25 cellular contexts compared by ENCODE assay signal in the genomic region with DNA sequence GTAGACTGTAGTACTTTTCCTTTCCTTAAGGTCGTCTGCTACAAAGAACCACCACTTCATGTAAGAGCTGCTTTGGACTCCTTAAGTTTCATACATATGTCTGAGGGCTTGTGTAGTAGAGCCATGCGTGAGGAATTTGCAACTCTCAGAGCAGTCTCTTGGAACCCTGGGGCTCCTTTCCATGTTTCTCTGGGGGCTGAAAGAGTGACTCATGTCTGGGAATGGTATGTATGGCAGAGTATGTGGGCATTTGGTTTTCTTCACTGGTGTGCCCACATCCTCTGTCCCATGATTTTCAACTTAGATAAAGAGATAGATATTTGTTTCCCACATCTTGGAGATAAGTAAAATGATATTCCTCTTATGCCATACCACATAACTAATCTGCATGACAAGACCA. TPM values are rescaled to one million over a fixed set of nuclear protein-coding genes. Genes with fewer than 3 reads are reported as not detected.
DNase-seq lines count a peak whose midpoint lies in the region; ATAC-seq and TF ChIP-seq lines count a peak whose summit lies in the region.
"Had no signal": no experiment of that assay in that cellular context is flagged by ENCODE, and none has a peak within 500 bp of the region (broad histone marks: within the 10 kb centered on the region; RNA-seq: fewer than 3 reads in every experiment).

No MANE protein-coding gene starts in this region.

- no peak for TF ChIP-seq CTCF in foreskin fibroblast (IDR thresholded peaks at IDR 0.05; ENCODE audit: low read depth, low read length)

- H3K27ac Mint-ChIP-seq in activated T-cell treated with anti-CD3 and anti-CD28 coated beads, Interleukin-2, amount 50 U/mL, for 24 hours = peak overlapping the region; percentile 62
- H3K27ac Mint-ChIP-seq in activated T-cell treated with anti-CD3 and anti-CD28 coated beads, Interleukin-2, amount 50 U/mL, for 72 hours = no peak overlapping the region
- H3K27ac Mint-ChIP-seq: activated CD4-positive, alpha-beta T cell treated with anti-CD3 and anti-CD28 coated beads, Interleukin-2, amount 10 ng/mL, durations not matched to agents 7 days and 5 days; mesothelial cell of epicardium; nephron progenitor cell had no signal

- no peaks in the 10 kb centered on the region for H3K4me1 Mint-ChIP-seq in activated T-cell treated with anti-CD3 and anti-CD28 coated beads, Interleukin-2, amount 50 U/mL, for 24 hours (ENCODE audit: low read depth)
- H3K4me1 Mint-ChIP-seq in activated T-cell treated with anti-CD3 and anti-CD28 coated beads, Interleukin-2, amount 50 U/mL, for 72 hours (ENCODE audit: low read depth) = no peaks in the 10 kb centered on the region
- H3K4me1 Mint-ChIP-seq: activated CD4-positive, alpha-beta T cell treated with anti-CD3 and anti-CD28 coated beads, Interleukin-2, amount 10 ng/mL, durations not matched to agents 7 days and 5 days; mesothelial cell of epicardium; nephron progenitor cell; T-cell had no signal

- no peaks in the 10 kb centered on the region for H3K27me3 Mint-ChIP-seq in activated T-cell treated with anti-CD3 and anti-CD28 coated beads, Interleukin-2, amount 50 U/mL, for 24 hours
- no peaks in the 10 kb centered on the region for H3K27me3 Mint-ChIP-seq in activated T-cell treated with anti-CD3 and anti-CD28 coated beads, Interleukin-2, amount 50 U/mL, for 72 hours (ENCODE audit: low read depth)
- H3K27me3 Mint-ChIP-seq: activated CD4-positive, alpha-beta T cell treated with anti-CD3 and anti-CD28 coated beads, Interleukin-2, amount 10 ng/mL, durations not matched to agents 7 days and 5 days; T-cell had no signal

- H3K4me3 ChIP-seq in foreskin fibroblast (ENCODE audit: low read depth in 1 of 2, low read length in 2 of 2) = no peak overlapping the region
- H3K4me3 ChIP-seq: K562, prostate gland had no signal

- H3K36me3 Mint-ChIP-seq in activated T-cell treated with anti-CD3 and anti-CD28 coated beads, Interleukin-2, amount 50 U/mL, for 24 hours (ENCODE audit: low read depth) = peaks cover 91% of the 10 kb centered on the region
- peaks cover 7 to 35% of the 10 kb centered on the region in 2 donors for H3K36me3 Mint-ChIP-seq in activated T-cell treated with anti-CD3 and anti-CD28 coated beads, Interleukin-2, amount 50 U/mL, for 72 hours (ENCODE audit: insufficient read depth in 2 of 2)

- DNase-seq in activated T-cell treated with anti-CD3 and anti-CD28 coated beads, Interleukin-2, amount 50 U/mL, for 24 hours = no peak
- DNase-seq in activated T-cell treated with anti-CD3 and anti-CD28 coated beads, Interleukin-2, amount 50 U/mL, for 72 hours = no peak
- DNase-seq in SW480 (ENCODE audit: low spot score) (peak; percentile 42), foreskin fibroblast (peak; percentile 40 to 55), renal cortical epithelial cell (ENCODE audit: low read depth) (peak; percentile 16), NCI-H187 (lab: John Stamatoyannopoulos, UW) (no peak)
- DNase-seq in activated CD8-positive, alpha-beta memory T cell treated with anti-CD3 and anti-CD28 coated beads, Interleukin-2, amount 50 U/mL, for 48 hours = no peak
- DNase-seq: activated CD4-positive, alpha-beta T cell treated with anti-CD3 and anti-CD28 coated beads, Interleukin-2, amount 10 ng/mL, durations not matched to agents 7 days and 5 days; activated gamma-delta T cell treated with Interleukin-2 at 50 U/mL for 16 hours; anterior cingulate cortex; GF-D8; left cardiac atrium; NCI-H1048; NCI-H2107; NCI-H524 treated with DMSO at 0.1 percent for 48 hours; nephron progenitor cell; small intestine; stimulated activated CD4-positive, alpha-beta T cell treated with anti-CD3 and anti-CD28 coated beads, Interleukin-4, amount 100 ng/mL, for 4 hours; T-cell had no signal

- no peak overlapping the region for H3K4me3 Mint-ChIP-seq in activated T-cell treated with anti-CD3 and anti-CD28 coated beads, Interleukin-2, amount 50 U/mL, for 24 hours
- no peak overlapping the region for H3K4me3 Mint-ChIP-seq in activated T-cell treated with anti-CD3 and anti-CD28 coated beads, Interleukin-2, amount 50 U/mL, for 72 hours
- H3K4me3 Mint-ChIP-seq: activated CD4-positive, alpha-beta T cell treated with anti-CD3 and anti-CD28 coated beads, Interleukin-2, amount 10 ng/mL, durations not matched to agents 7 days and 5 days; mesothelial cell of epicardium; nephron progenitor cell; T-cell had no signal

- no peak for ATAC-seq in activated T-cell treated with anti-CD3 and anti-CD28 coated beads, Interleukin-2, amount 50 U/mL, for 72 hours (replicated peaks in 1 of 2)
- ATAC-seq in HG03432 (IDR thresholded peaks at IDR 0.05; ENCODE audit: unreplicated experiment) = no peak
- ATAC-seq: HCT116, K562, left cardiac atrium, Right ventricle myocardium inferior, T-cell had no signal

- H3K9me3 Mint-ChIP-seq in activated T-cell treated with anti-CD3 and anti-CD28 coated beads, Interleukin-2, amount 50 U/mL, for 24 hours = no peaks in the 10 kb centered on the region
- no peaks in the 10 kb centered on the region for H3K9me3 Mint-ChIP-seq in activated T-cell treated with anti-CD3 and anti-CD28 coated beads, Interleukin-2, amount 50 U/mL, for 72 hours
- H3K9me3 Mint-ChIP-seq: activated CD4-positive, alpha-beta T cell treated with anti-CD3 and anti-CD28 coated beads, Interleukin-2, amount 10 ng/mL, durations not matched to agents 7 days and 5 days; mesothelial cell of epicardium; nephron progenitor cell; T-cell had no signal

RNA-seq across cellular contexts. Expression of gene RBM5, which starts 20.6 kb away (rescaled TPM):
- 100 to 1,000 TPM; 172 to 179 TPM for total RNA-seq in activated T-cell treated with anti-CD3 and anti-CD28 coated beads, Interleukin-2, amount 50 U/mL, for 72 hours
- total RNA-seq in renal cortical epithelial cell = 74.7 and 216 TPM in 2 replicates

Comparison
In these comparisons a context has a peak if more than half of its experiments do, and no peak if none do; other contexts are left out.
1. DNase-seq: peak in SW480 (single experiment), foreskin fibroblast (2 of 2) and renal cortical epithelial cell (single experiment); none in activated T-cell treated with anti-CD3 and anti-CD28 coated beads, Interleukin-2, amount 50 U/mL, for 24 hours (single experiment), activated T-cell treated with anti-CD3 and anti-CD28 coated beads, Interleukin-2, amount 50 U/mL, for 72 hours (0 of 2), NCI-H187 (0 of 2) and activated CD8-positive, alpha-beta memory T cell treated with anti-CD3 and anti-CD28 coated beads, Interleukin-2, amount 50 U/mL, for 48 hours (single experiment).